In the genomic region with DNA sequence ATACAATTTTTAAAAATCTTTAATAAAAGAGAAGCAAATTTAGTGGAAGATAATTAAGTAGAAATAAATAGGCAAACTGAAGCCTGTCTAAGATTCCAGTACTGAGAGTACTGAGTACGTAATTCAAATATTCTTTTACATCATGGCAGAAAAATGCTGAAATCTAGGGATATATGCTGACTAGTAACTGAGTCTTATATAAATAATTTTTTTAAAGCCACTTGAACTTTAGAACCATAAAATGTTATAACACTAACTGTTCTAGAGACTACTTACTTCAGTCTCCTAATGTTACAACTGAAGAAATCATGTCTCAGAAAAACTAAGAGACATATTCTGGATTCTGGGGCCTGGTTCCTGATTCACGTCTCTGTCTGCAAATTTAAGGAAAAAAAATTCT, we compare ENCODE assay signal across 1 cellular context.
TF ChIP-seq lines count a peak whose summit lies in the region.

No MANE protein-coding gene starts in this region.

TF ChIP-seq in WTC11, 78 proteins besides CTCF, POLR2A, EP300 and RAD21 (continued from another document):
- TF ChIP-seq PRDM15 (CRISPR knock-in tag; IDR thresholded peaks at IDR 0.05) (no peak), ARID4B (CRISPR knock-in tag; IDR thresholded peaks at IDR 0.05; ENCODE audit: borderline replicate concordance) (no peak), SOX15 (CRISPR knock-in tag; IDR thresholded peaks at IDR 0.05) (no peak), TP53 (CRISPR knock-in tag; IDR thresholded peaks at IDR 0.05) (no peak), NR3C1 (CRISPR knock-in tag; conservative IDR thresholded peaks at IDR 0.05; ENCODE audit: low read depth) (no peak)
